In the genomic region with DNA sequence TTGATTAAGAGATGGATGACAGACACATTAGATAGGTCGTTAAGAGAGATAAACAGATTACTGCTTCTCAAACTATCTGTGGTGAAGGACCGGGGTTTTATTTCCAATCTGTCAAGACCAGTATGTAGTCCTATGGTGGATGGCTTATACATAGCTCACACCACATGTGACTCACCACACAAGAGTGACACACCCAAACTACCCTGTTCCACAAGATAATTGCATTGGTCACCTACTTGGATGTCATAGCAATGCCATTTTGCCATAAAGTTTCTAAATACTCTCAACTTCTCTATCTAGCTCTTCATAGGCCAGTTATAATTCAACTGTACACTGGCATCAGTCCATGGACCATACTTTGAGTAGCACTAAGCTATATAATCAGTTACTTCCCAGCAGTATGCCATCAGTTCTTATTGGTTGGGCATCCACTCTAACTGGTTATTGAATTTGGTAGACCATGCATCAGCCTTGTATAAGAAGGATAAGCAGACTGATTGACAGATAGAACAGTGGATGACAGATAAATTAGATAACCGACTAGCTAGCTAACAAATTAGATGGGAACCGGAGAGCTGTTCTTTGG, we compare ENCODE assay signal across 16 cellular contexts. TPM values are rescaled to one million over a fixed set of nuclear protein-coding genes. Genes with fewer than 3 reads are reported as not detected.
DNase-seq lines count a peak whose midpoint lies in the region; FAIRE-seq and TF ChIP-seq lines count a peak whose summit lies in the region.
"Had no signal": no experiment of that assay in that cellular context is flagged by ENCODE, and none has a peak within 500 bp of the region (broad histone marks: within the 10 kb centered on the region; RNA-seq: fewer than 3 reads in every experiment).

No MANE protein-coding gene starts in this region.

- H2AFZ ChIP-seq in smooth muscle cell (ENCODE audit: low read depth), result no peak overlapping the region

- no peak overlapping the region for H3K4me3 ChIP-seq in epithelial cell of esophagus (ENCODE audit: low read length)
- H3K4me3 ChIP-seq in smooth muscle cell, result no peak overlapping the region
- no peak overlapping the region for H3K4me3 ChIP-seq in prostate gland
- H3K4me3 ChIP-seq: cardiac muscle cell, psoas muscle had no signal

- H3K27ac ChIP-seq in smooth muscle cell (ENCODE audit: low read depth), result peak overlapping the region; percentile 57
- no peak overlapping the region for H3K27ac ChIP-seq in prostate gland
- H3K27ac ChIP-seq: cardiac muscle cell, psoas muscle had no signal

- peak overlapping the region; percentile 13 for H3K4me2 ChIP-seq in smooth muscle cell

- H3K36me3 ChIP-seq in smooth muscle cell (ENCODE audit: low read depth) (no peaks in the 10 kb centered on the region), prostate gland (no peaks in the 10 kb centered on the region)

- H3F3A ChIP-seq in smooth muscle cell (ENCODE audit: low read depth), result peaks cover 6% of the 10 kb centered on the region

- no peak for TF ChIP-seq POLR2A in prostate gland (IDR thresholded peaks at IDR 0.05)

- DNase-seq in HCEC 1CT (peak; percentile 71), RCC 7860 (ENCODE audit: low spot score) (peak; percentile 72), epithelial cell of esophagus (ENCODE audit: low read depth) (peak; percentile 91), smooth muscle cell (lab: John Stamatoyannopoulos, UW; ENCODE audit: unreplicated experiment) (no peak), prostate gland (ENCODE audit: low spot score) (no peak), SKM-1 (lab: John Stamatoyannopoulos, UW; ENCODE audit: unreplicated experiment) (no peak), COLO829 (ENCODE audit: low spot score) (no peak)
- DNase-seq: activated CD4-positive, alpha-beta memory T cell treated with anti-CD3 and anti-CD28 coated beads for 36 hours; activated gamma-delta T cell; H7; NCI-H2029 treated with DMSO at 0.1 percent for 48 hours; NK-92 treated with Interleukin-12 subunit alpha and Interleukin-12 subunit beta, amount 100 ng/mL, for 24 hours; psoas muscle; stimulated activated CD4-positive, alpha-beta T cell treated with anti-CD3 and anti-CD28 coated beads, Interleukin-4, amount 100 ng/mL, for 4 hours; T-helper 2 cell had no signal

- TF ChIP-seq CTCF in epithelial cell of esophagus (IDR thresholded peaks at IDR 0.05; ENCODE audit: insufficient read depth, low read depth, low read length, missing control alignments) (no peak), smooth muscle cell (IDR thresholded peaks at IDR 0.05; ENCODE audit: borderline replicate concordance, insufficient read depth, poor library complexity, severe bottlenecking) (no peak), prostate gland (IDR thresholded peaks at IDR 0.05) (no peak)

- H4K20me1 ChIP-seq in smooth muscle cell (ENCODE audit: low read depth), result peaks cover 97% of the 10 kb centered on the region

- peaks cover 100% of the 10 kb centered on the region for H3K79me2 ChIP-seq in smooth muscle cell (ENCODE audit: low read depth)

- peak; percentile 82 for FAIRE-seq in RCC 7860 (lab: Jason Lieb, UNC)

- intact Hi-C loops in prostate gland (cut with DNase I), result no loop called here

- WGBS in smooth muscle cell (ENCODE audit: low lambda C conversion rate), result 84% methylated on average over 4 of the region's 4 CpGs
- WGBS in prostate gland, result 80% methylated on average over 4 of the region's 4 CpGs

- no peaks in the 10 kb centered on the region for H3K9me3 ChIP-seq in smooth muscle cell (replicated peaks; ENCODE audit: low read depth)
- no peaks in the 10 kb centered on the region for H3K9me3 ChIP-seq in prostate gland
- H3K9me3 ChIP-seq: psoas muscle had no signal

- H3K27me3 ChIP-seq in smooth muscle cell (ENCODE audit: low read depth) (no peaks in the 10 kb centered on the region), prostate gland (replicated peaks; ENCODE audit: insufficient read depth) (no peaks in the 10 kb centered on the region)
- H3K27me3 ChIP-seq: cardiac muscle cell had no signal

- H3K4me1 ChIP-seq in smooth muscle cell (ENCODE audit: low read depth) (peaks cover 6% of the 10 kb centered on the region), prostate gland (replicated peaks) (peaks cover 9% of the 10 kb centered on the region)

- H3K9ac ChIP-seq in smooth muscle cell (ENCODE audit: low read depth), result no peak overlapping the region

RNA-seq across cellular contexts. Expression of a gene that starts 11.6 kb away (rescaled TPM):
- 54.3 and 55.6 TPM in 2 replicates for total RNA-seq in smooth muscle cell
- polyA plus RNA-seq in smooth muscle cell, result 38.4 and 43.7 TPM in 2 replicates
- total RNA-seq in prostate gland, result 10 to 100 TPM; 47.5 to 79.4 TPM

Comparison
In these comparisons a context has a peak if more than half of its experiments do, and no peak if none do; other contexts are left out.
1. DNase-seq: peak in HCEC 1CT (single experiment), RCC 7860 (single experiment) and epithelial cell of esophagus (single experiment); none in smooth muscle cell (single experiment), prostate gland (single experiment), SKM-1 (single experiment) and COLO829 (single experiment).